ENCODE assay signal across 9 cellular contexts in genomic region chr3:187738089-187738399, GRCh38. TPM values are rescaled to one million over a fixed set of nuclear protein-coding genes. Genes with fewer than 3 reads are reported as not detected.
DNase-seq lines count a peak whose midpoint lies in the region; ATAC-seq and TF ChIP-seq lines count a peak whose summit lies in the region.
"Had no signal": no experiment of that assay in that cellular context is flagged by ENCODE, and none has a peak within 500 bp of the region (broad histone marks: within the 10 kb centered on the region; RNA-seq: fewer than 3 reads in every experiment).

No MANE protein-coding gene starts in this region.

- H3K9ac ChIP-seq in mesenchymal stem cell (ENCODE audit: low read length), result peak overlapping the region; percentile 100

- H3K18ac ChIP-seq in mesenchymal stem cell (ENCODE audit: low read depth in 1 of 2, low read length in 2 of 2), result peak overlapping the region; percentile 47 to 74

- peaks cover 35% of the 10 kb centered on the region for H3K4me1 Mint-ChIP-seq in activated naive CD4-positive, alpha-beta T cell treated with anti-CD3 and anti-CD28 coated beads for 36 hours (ENCODE audit: low read depth)

- peaks cover 22% of the 10 kb centered on the region for H3K4me1 ChIP-seq in mesenchymal stem cell (ENCODE audit: control insufficient read depth, insufficient read depth, low read depth, low read length)
- peaks cover 36 to 72% (median 44%) of the 10 kb centered on the region in 4 donors for H3K4me1 ChIP-seq in upper lobe of left lung

- no peak for ATAC-seq in upper lobe of left lung (ENCODE audit: low FRiP score in 2 of 2)
- no peak for ATAC-seq in GM21528 (IDR thresholded peaks at IDR 0.05; ENCODE audit: low FRiP score, unreplicated experiment)

- peak overlapping the region; percentile 91 for H4K91ac ChIP-seq in mesenchymal stem cell (ENCODE audit: low read length)

- DNase-seq in activated naive CD4-positive, alpha-beta T cell treated with anti-CD3 and anti-CD28 coated beads for 36 hours, result no peak
- no peak for DNase-seq in activated naive CD4-positive, alpha-beta T cell treated with anti-CD3 and anti-CD28 coated beads, Interleukin-2, amount 50 U/mL, for 16 hours
- DNase-seq in brain microvascular endothelial cell (no peak), mesenchymal stem cell (no peak), upper lobe of left lung (no peak), KBM-7 (no peak)
- no peak for DNase-seq in stimulated activated CD4-positive, alpha-beta T cell treated with anti-CD3 and anti-CD28 coated beads, Interleukin-12 subunit alpha, Interleukin-12 subunit beta, amount 100 ng/mL, for 4 hours

- CTCF ChIA-PET in activated naive CD4-positive, alpha-beta T cell treated with anti-CD3 and anti-CD28 coated beads for 36 hours (lab: Charles Lee), result interaction anchor here (0.6 to 5.5 kb wide), 26 partner anchors 10 to 1304 kb away, joined by 3 to 245 read pairs (median 4); partner anchors contain the start of gene LPP

- H3K79me1 ChIP-seq in mesenchymal stem cell (replicated peaks; ENCODE audit: low read length, poor library complexity, severe bottlenecking), result peaks cover 18% of the 10 kb centered on the region

- no peaks in the 10 kb centered on the region for H3K9me3 Mint-ChIP-seq in activated naive CD4-positive, alpha-beta T cell treated with anti-CD3 and anti-CD28 coated beads for 36 hours

- peak overlapping the region; percentile 94 for H2BK5ac ChIP-seq in mesenchymal stem cell (ENCODE audit: low read depth, low read length, poor library complexity, severe bottlenecking)

- peak overlapping the region; percentile 86 for H3K4me3 Mint-ChIP-seq in activated naive CD4-positive, alpha-beta T cell treated with anti-CD3 and anti-CD28 coated beads for 36 hours

- peak overlapping the region in 1 of 2 experiments; percentile 33 for H2BK12ac ChIP-seq in mesenchymal stem cell (ENCODE audit: low read length in 2 of 2)

- H3K27me3 ChIP-seq in brain microvascular endothelial cell (replicated peaks) (no peaks in the 10 kb centered on the region), mesenchymal stem cell (ENCODE audit: control insufficient read depth in 1 of 2, insufficient read depth in 1 of 2, low read length in 2 of 2) (no peaks in the 10 kb centered on the region), upper lobe of left lung (no peaks in the 10 kb centered on the region)

- peak overlapping the region; percentile 58 to 89 for H3K4ac ChIP-seq in mesenchymal stem cell (ENCODE audit: low read depth in 1 of 2, low read length in 2 of 2)

- peak overlapping the region in 1 of 2 experiments; percentile 57 for H3K14ac ChIP-seq in mesenchymal stem cell (ENCODE audit: low read length in 2 of 2)

- no peak overlapping the region for H2AFZ ChIP-seq in mesenchymal stem cell (ENCODE audit: low read depth, low read length)

- in situ Hi-C loops in brain microvascular endothelial cell (cut with HindIII; ENCODE audit: low pct_ligation_motif_present, low sequenced_read_pairs) (loop anchor here (25.0 kb wide), 3 partner anchors 549 to 949 kb away; no protein-coding TSS in a partner anchor), KBM-7 (cut with MboI; ENCODE audit: low pct_unique_long_range_greater_than_20kb, low sequenced_read_pairs) (loop anchor here (10.0 to 25.0 kb wide), 2 partner anchors 1217 to 1399 kb away; no protein-coding TSS in a partner anchor)

- H3K9me3 ChIP-seq in mesenchymal stem cell (ENCODE audit: control insufficient read depth, low read length) (no peaks in the 10 kb centered on the region), upper lobe of left lung (no peaks in the 10 kb centered on the region)

- H3K27ac ChIP-seq in brain microvascular endothelial cell, result peak overlapping the region; percentile 95
- peak overlapping the region; percentile 82 for H3K27ac ChIP-seq in mesenchymal stem cell (ENCODE audit: low read length, poor library complexity, severe bottlenecking)
- H3K27ac ChIP-seq in upper lobe of left lung, result peak overlapping the region; percentile 97 to 99 (median 98)

- no peak for TF ChIP-seq POLR2A in upper lobe of left lung (IDR thresholded peaks at IDR 0.05)

- H3K36me3 Mint-ChIP-seq in activated naive CD4-positive, alpha-beta T cell treated with anti-CD3 and anti-CD28 coated beads for 36 hours (ENCODE audit: low read depth), result peaks cover 38% of the 10 kb centered on the region

- no peaks in the 10 kb centered on the region for H3K27me3 Mint-ChIP-seq in activated naive CD4-positive, alpha-beta T cell treated with anti-CD3 and anti-CD28 coated beads for 36 hours (ENCODE audit: low read depth)

- no peak for TF ChIP-seq CTCF in brain microvascular endothelial cell (IDR thresholded peaks at IDR 0.05; ENCODE audit: low read depth, low read length, missing control alignments)
- TF ChIP-seq CTCF in upper lobe of left lung (IDR thresholded peaks at IDR 0.05), result no peak

- H4K8ac ChIP-seq in mesenchymal stem cell (ENCODE audit: low read length), result peak overlapping the region; percentile 93

- H3K36me3 ChIP-seq in brain microvascular endothelial cell (replicated peaks), result peaks cover 8% of the 10 kb centered on the region
- H3K36me3 ChIP-seq in mesenchymal stem cell (ENCODE audit: control insufficient read depth in 1 of 2, insufficient read depth in 2 of 2, low read depth in 1 of 2, low read length in 2 of 2), result peaks cover 5 to 17% of the 10 kb centered on the region in 2 experiments
- H3K36me3 ChIP-seq in upper lobe of left lung, result peaks cover 0 to 18% (median 12%) of the 10 kb centered on the region in 4 donors

- no peak for TF ChIP-seq EP300 in upper lobe of left lung (IDR thresholded peaks at IDR 0.05)

- intact Hi-C loops in activated naive CD4-positive, alpha-beta T cell treated with anti-CD3 and anti-CD28 coated beads for 36 hours (cut with micrococcal nuclease), result loop anchor here (1.0 to 2.0 kb wide), 5 partner anchors 433 to 1177 kb away; no protein-coding TSS in a partner anchor

- H3K23ac ChIP-seq in mesenchymal stem cell (ENCODE audit: low read length in 2 of 2), result no peak overlapping the region

- H2BK120ac ChIP-seq in mesenchymal stem cell (ENCODE audit: low read depth, low read length), result peak overlapping the region; percentile 29

- peak overlapping the region; percentile 87 for H3K4me2 ChIP-seq in mesenchymal stem cell (ENCODE audit: low read length, poor library complexity, severe bottlenecking)

- H3K4me3 ChIP-seq in brain microvascular endothelial cell (ENCODE audit: low read depth, low read length), result peak overlapping the region; percentile 65
- peak overlapping the region; percentile 64 to 86 for H3K4me3 ChIP-seq in mesenchymal stem cell (ENCODE audit: insufficient read depth in 1 of 2, low read depth in 1 of 2, low read length in 2 of 2)
- peak overlapping the region; percentile 21 to 67 (median 64) for H3K4me3 ChIP-seq in upper lobe of left lung

- H2AK5ac ChIP-seq in mesenchymal stem cell (ENCODE audit: low read length, severe bottlenecking), result no peak overlapping the region

- WGBS in mesenchymal stem cell, result 2% methylated on average over 9 of the region's 10 CpGs
- WGBS in upper lobe of left lung, 2 donors, result 0 to 3% methylated on average over 7 to 10 of the region's 10 CpGs

- peak overlapping the region; percentile 97 for H3K27ac Mint-ChIP-seq in activated naive CD4-positive, alpha-beta T cell treated with anti-CD3 and anti-CD28 coated beads for 36 hours

- H2BK15ac ChIP-seq in mesenchymal stem cell (ENCODE audit: low read depth, poor library complexity, severe bottlenecking), result no peak overlapping the region

RNA-seq across cellular contexts. Expression of gene BCL6, which starts 7.2 kb away (rescaled TPM):
- 100 to 1,000 TPM in 1 of 2 experiments, 10 to 100 TPM in 1; 98.9 to 101 TPM for total RNA-seq in activated naive CD4-positive, alpha-beta T cell treated with anti-CD3 and anti-CD28 coated beads for 36 hours
- polyA plus RNA-seq in mesenchymal stem cell (2013, experiment 1 of 2), result 20.5 TPM
- polyA plus RNA-seq in mesenchymal stem cell (2013, experiment 2 of 2), result 18.5 TPM
- total RNA-seq in upper lobe of left lung, result 100 to 1,000 TPM in 4 of 6 donors, 10 to 100 TPM in 2; 80.4 to 268 (median 119) TPM

RNA-seq across cellular contexts. Expression of gene RTP2, which starts 35.7 kb away (rescaled TPM):
- not detected for total RNA-seq in activated naive CD4-positive, alpha-beta T cell treated with anti-CD3 and anti-CD28 coated beads for 36 hours
- not detected for polyA plus RNA-seq in mesenchymal stem cell (2013, experiment 1 of 2)
- not detected for polyA plus RNA-seq in mesenchymal stem cell (2013, experiment 2 of 2)
- not detected for total RNA-seq in upper lobe of left lung
- total RNA-seq: M059J had no signal
